Comparison of ENCODE assay signal across 14 cellular contexts in the genomic region with DNA sequence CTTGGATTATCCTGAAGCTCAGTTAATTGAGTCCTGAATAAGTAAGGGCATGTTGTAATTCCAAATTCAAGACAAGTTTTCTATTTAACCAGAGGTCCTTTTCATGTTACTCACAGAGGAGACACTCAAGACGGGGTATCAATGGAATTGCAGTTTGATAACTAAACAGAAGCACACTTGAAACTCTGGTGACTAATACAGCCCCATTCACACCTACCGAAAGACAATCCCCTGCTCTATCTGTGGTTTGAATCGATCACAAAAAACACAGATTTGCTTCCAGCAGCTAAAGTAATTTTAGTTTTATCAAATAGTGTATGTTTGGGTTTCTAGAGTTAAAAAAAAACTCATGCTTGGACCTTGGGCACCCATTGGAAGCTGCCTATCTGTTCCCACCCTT.
DNase-seq lines count a peak whose midpoint lies in the region; ATAC-seq, FAIRE-seq and TF ChIP-seq lines count a peak whose summit lies in the region.
"Had no signal": no experiment of that assay in that cellular context is flagged by ENCODE, and none has a peak within 500 bp of the region (broad histone marks: within the 10 kb centered on the region; RNA-seq: fewer than 3 reads in every experiment).

No MANE protein-coding gene starts in this region.

- no peaks in the 10 kb centered on the region for H3K27me3 Mint-ChIP-seq in activated B cell treated with CpG ODN at 0.5 μM for 24 hours
- H3K27me3 Mint-ChIP-seq in activated CD8-positive, alpha-beta memory T cell treated with anti-CD3 and anti-CD28 coated beads, Interleukin-2, amount 10 ng/mL, durations not matched to agents 7 days and 5 days = peaks cover 5% of the 10 kb centered on the region
- H3K27me3 Mint-ChIP-seq: dendritic cell treated with granulocyte-macrophage colony-stimulating factor and Interleukin-4, amounts not matched to agents 40 ng/mL and 50 ng/mL, for 4 days had no signal

- H3K27ac Mint-ChIP-seq in activated B cell treated with CpG ODN at 0.5 μM for 24 hours = peak overlapping the region; percentile 63
- H3K27ac Mint-ChIP-seq in activated CD8-positive, alpha-beta memory T cell treated with anti-CD3 and anti-CD28 coated beads, Interleukin-2, amount 10 ng/mL, durations not matched to agents 7 days and 5 days = no peak overlapping the region
- H3K27ac Mint-ChIP-seq: dendritic cell treated with granulocyte-macrophage colony-stimulating factor and Interleukin-4, amounts not matched to agents 40 ng/mL and 50 ng/mL, for 4 days had no signal

- TF ChIP-seq CTCF in activated B cell treated with CpG ODN at 0.5 μM for 24 hours (IDR thresholded peaks at IDR 0.05) = no peak

- peak overlapping the region; percentile 21 for H3K4me3 Mint-ChIP-seq in activated B cell treated with CpG ODN at 0.5 μM for 24 hours
- no peak overlapping the region for H3K4me3 Mint-ChIP-seq in activated CD8-positive, alpha-beta memory T cell treated with anti-CD3 and anti-CD28 coated beads, Interleukin-2, amount 10 ng/mL, durations not matched to agents 7 days and 5 days
- H3K4me3 Mint-ChIP-seq: dendritic cell treated with granulocyte-macrophage colony-stimulating factor and Interleukin-4, amounts not matched to agents 40 ng/mL and 50 ng/mL, for 4 days had no signal

- H3K4me1 Mint-ChIP-seq in activated B cell treated with CpG ODN at 0.5 μM for 24 hours = peaks cover 71% of the 10 kb centered on the region
- H3K4me1 Mint-ChIP-seq in activated CD8-positive, alpha-beta memory T cell treated with anti-CD3 and anti-CD28 coated beads, Interleukin-2, amount 10 ng/mL, durations not matched to agents 7 days and 5 days = peaks cover 3% of the 10 kb centered on the region

- no peak for FAIRE-seq in GM12891 (lab: Jason Lieb, UNC)

- H3K9me3 Mint-ChIP-seq in activated B cell treated with CpG ODN at 0.5 μM for 24 hours = peaks cover 2% of the 10 kb centered on the region
- H3K9me3 Mint-ChIP-seq in activated CD8-positive, alpha-beta memory T cell treated with anti-CD3 and anti-CD28 coated beads, Interleukin-2, amount 10 ng/mL, durations not matched to agents 7 days and 5 days (ENCODE audit: low read depth) = no peaks in the 10 kb centered on the region
- H3K9me3 Mint-ChIP-seq: dendritic cell treated with granulocyte-macrophage colony-stimulating factor and Interleukin-4, amounts not matched to agents 40 ng/mL and 50 ng/mL, for 4 days had no signal

- CTCF ChIA-PET in activated B cell treated with CpG ODN at 0.5 μM for 24 hours (lab: Charles Lee) = interaction anchor here (0.9 to 1.9 kb wide), 5 partner anchors 9 to 153 kb away, joined by 3 to 9 read pairs (median 3); no protein-coding TSS in a partner anchor
- CTCF ChIA-PET in activated CD8-positive, alpha-beta memory T cell treated with anti-CD3 and anti-CD28 coated beads, Interleukin-2, amount 10 ng/mL, durations not matched to agents 7 days and 5 days (lab: Charles Lee) = no interaction called here

- no peak for TF ChIP-seq POLR2A in GM12891 (IDR thresholded peaks at IDR 0.05; ENCODE audit: low read depth, low read length)

- no peak for DNase-seq in activated B cell treated with CpG ODN at 0.5 μM for 24 hours
- DNase-seq in SIG-M5 (lab: John Stamatoyannopoulos, UW) = no peak
- DNase-seq in activated CD8-positive, alpha-beta memory T cell treated with anti-CD3 and anti-CD28 coated beads, Interleukin-2, amount 10 ng/mL, durations not matched to agents 7 days and 5 days = no peak
- no peak for DNase-seq in GM12891 (ENCODE audit: insufficient read length, low spot score)
- DNase-seq: NCI-H1436; NCI-H524; psoas muscle; SHP77; stimulated activated CD4-positive, alpha-beta T cell treated with anti-CD3 and anti-CD28 coated beads, Interleukin-4, amount 100 ng/mL, for 4 hours had no signal

- POLR2A ChIA-PET in activated B cell treated with CpG ODN at 0.5 μM for 24 hours (lab: Charles Lee) = interaction anchor here (0.7 to 2.0 kb wide), 8 partner anchors 8 to 168 kb away, joined by 3 to 10 read pairs (median 6); no protein-coding TSS in a partner anchor

- peaks cover 22% of the 10 kb centered on the region for H3K36me3 Mint-ChIP-seq in activated B cell treated with CpG ODN at 0.5 μM for 24 hours (ENCODE audit: low read depth)
- no peaks in the 10 kb centered on the region for H3K36me3 Mint-ChIP-seq in activated CD8-positive, alpha-beta memory T cell treated with anti-CD3 and anti-CD28 coated beads, Interleukin-2, amount 10 ng/mL, durations not matched to agents 7 days and 5 days

- ATAC-seq in GM18861 (IDR thresholded peaks at IDR 0.05; ENCODE audit: unreplicated experiment) = peak; percentile 71
- ATAC-seq in GM21528 (IDR thresholded peaks at IDR 0.05; ENCODE audit: low FRiP score, unreplicated experiment) = peak; percentile 62
- ATAC-seq in HG03103 (IDR thresholded peaks at IDR 0.05; ENCODE audit: low read depth, unreplicated experiment) = peak; percentile 62
- no peak for ATAC-seq in activated B cell treated with CpG ODN at 0.5 μM for 24 hours (ENCODE audit: low read depth)
- no peak for ATAC-seq in activated CD8-positive, alpha-beta memory T cell treated with anti-CD3 and anti-CD28 coated beads, Interleukin-2, amount 10 ng/mL, durations not matched to agents 7 days and 5 days
- no peak for ATAC-seq in GM19467 (IDR thresholded peaks at IDR 0.05; ENCODE audit: unreplicated experiment)
- ATAC-seq: psoas muscle had no signal

- intact Hi-C loops in activated B cell treated with CpG ODN at 0.5 μM for 24 hours (cut with micrococcal nuclease) = no loop called here

TF ChIP-seq in GM12891, 5 proteins besides CTCF, POLR2A, EP300 and RAD21:
- TF ChIP-seq SPI1 (IDR thresholded peaks at IDR 0.05; ENCODE audit: low read depth, low read length) (no peak), TAF1 (IDR thresholded peaks at IDR 0.05; ENCODE audit: low read depth, low read length) (no peak), PAX5 (IDR thresholded peaks at IDR 0.05; ENCODE audit: insufficient read depth, low read length, severe bottlenecking) (no peak), POU2F2 (IDR thresholded peaks at IDR 0.05; ENCODE audit: low read depth, low read length) (no peak), POLR2AphosphoS5 (IDR thresholded peaks at IDR 0.05; ENCODE audit: low read depth, low read length) (no peak)

Comparison
In these comparisons a context has a peak if more than half of its experiments do, and no peak if none do; other contexts are left out.
1. ATAC-seq: peak in GM18861 (single experiment), GM21528 (single experiment) and HG03103 (single experiment); none in activated B cell treated with CpG ODN at 0.5 μM for 24 hours (single experiment), activated CD8-positive, alpha-beta memory T cell treated with anti-CD3 and anti-CD28 coated beads, Interleukin-2, amount 10 ng/mL, durations not matched to agents 7 days and 5 days (single experiment) and GM19467 (single experiment).